In genomic region chr1:224782601-224783000, GRCh38 we compare ENCODE assay signal across 1 cellular context.
TF ChIP-seq lines count a peak whose summit lies in the region.

No MANE protein-coding gene starts in this region.

TF ChIP-seq in GM12878, 131 proteins besides CTCF, POLR2A, EP300 and RAD21 (continued from another document):
- TF ChIP-seq E2F8 (IDR thresholded peaks at IDR 0.05; ENCODE audit: low read depth, partially characterized antibody), result no peak
- TF ChIP-seq KLF5 (IDR thresholded peaks at IDR 0.05; ENCODE audit: partially characterized antibody), result no peak
- TF ChIP-seq, protein P1, sequence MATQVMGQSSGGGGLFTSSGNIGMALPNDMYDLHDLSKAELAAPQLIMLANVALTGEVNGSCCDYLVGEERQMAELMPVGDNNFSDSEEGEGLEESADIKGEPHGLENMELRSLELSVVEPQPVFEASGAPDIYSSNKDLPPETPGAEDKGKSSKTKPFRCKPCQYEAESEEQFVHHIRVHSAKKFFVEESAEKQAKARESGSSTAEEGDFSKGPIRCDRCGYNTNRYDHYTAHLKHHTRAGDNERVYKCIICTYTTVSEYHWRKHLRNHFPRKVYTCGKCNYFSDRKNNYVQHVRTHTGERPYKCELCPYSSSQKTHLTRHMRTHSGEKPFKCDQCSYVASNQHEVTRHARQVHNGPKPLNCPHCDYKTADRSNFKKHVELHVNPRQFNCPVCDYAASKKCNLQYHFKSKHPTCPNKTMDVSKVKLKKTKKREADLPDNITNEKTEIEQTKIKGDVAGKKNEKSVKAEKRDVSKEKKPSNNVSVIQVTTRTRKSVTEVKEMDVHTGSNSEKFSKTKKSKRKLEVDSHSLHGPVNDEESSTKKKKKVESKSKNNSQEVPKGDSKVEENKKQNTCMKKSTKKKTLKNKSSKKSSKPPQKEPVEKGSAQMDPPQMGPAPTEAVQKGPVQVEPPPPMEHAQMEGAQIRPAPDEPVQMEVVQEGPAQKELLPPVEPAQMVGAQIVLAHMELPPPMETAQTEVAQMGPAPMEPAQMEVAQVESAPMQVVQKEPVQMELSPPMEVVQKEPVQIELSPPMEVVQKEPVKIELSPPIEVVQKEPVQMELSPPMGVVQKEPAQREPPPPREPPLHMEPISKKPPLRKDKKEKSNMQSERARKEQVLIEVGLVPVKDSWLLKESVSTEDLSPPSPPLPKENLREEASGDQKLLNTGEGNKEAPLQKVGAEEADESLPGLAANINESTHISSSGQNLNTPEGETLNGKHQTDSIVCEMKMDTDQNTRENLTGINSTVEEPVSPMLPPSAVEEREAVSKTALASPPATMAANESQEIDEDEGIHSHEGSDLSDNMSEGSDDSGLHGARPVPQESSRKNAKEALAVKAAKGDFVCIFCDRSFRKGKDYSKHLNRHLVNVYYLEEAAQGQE (IDR thresholded peaks at IDR 0.05; ENCODE audit: low read depth, low read length), result no peak
- TF ChIP-seq PAX8 (IDR thresholded peaks at IDR 0.05), result no peak
- no peak for TF ChIP-seq TAF1 (IDR thresholded peaks at IDR 0.05; ENCODE audit: borderline replicate concordance, low read depth, low read length)
- TF ChIP-seq RBBP5 (conservative IDR thresholded peaks at IDR 0.05), result no peak
- no peak for TF ChIP-seq IKZF1 (conservative IDR thresholded peaks at IDR 0.05)
- no peak for TF ChIP-seq SREBF2 (IDR thresholded peaks at IDR 0.05; ENCODE audit: low read length)
- no peak for TF ChIP-seq BMI1 (IDR thresholded peaks at IDR 0.05; ENCODE audit: borderline replicate concordance)
TF ChIP-seq in GM12878: peak in this region for 0.
